19 cellular contexts compared by ENCODE assay signal in genomic region chr6:104613416-104614001, GRCh38.
DNase-seq lines count a peak whose midpoint lies in the region; ATAC-seq, FAIRE-seq and TF ChIP-seq lines count a peak whose summit lies in the region.
"Had no signal": no experiment of that assay in that cellular context is flagged by ENCODE, and none has a peak within 500 bp of the region (broad histone marks: within the 10 kb centered on the region; RNA-seq: fewer than 3 reads in every experiment).

No MANE protein-coding gene starts in this region.

- H3K9ac ChIP-seq in astrocyte (ENCODE audit: low read length) (no peak overlapping the region), keratinocyte (ENCODE audit: control insufficient read depth, extremely low read depth, insufficient read depth, low read length) (no peak overlapping the region), smooth muscle cell (ENCODE audit: low read depth) (no peak overlapping the region)

- TF ChIP-seq CTCF in astrocyte (IDR thresholded peaks at IDR 0.05; ENCODE audit: insufficient read depth, low read depth, low read length) (no peak), keratinocyte (optimal IDR thresholded peaks at IDR 0.05 in 1 of 3, IDR thresholded peaks at IDR 0.05 in 1 of 3, conservative IDR thresholded peaks at IDR 0.05 in 1 of 3; ENCODE audit: extremely low read depth in 1 of 3, insufficient read depth in 2 of 3, low read length in 3 of 3) (no peak), smooth muscle cell (IDR thresholded peaks at IDR 0.05; ENCODE audit: borderline replicate concordance, insufficient read depth, poor library complexity, severe bottlenecking) (no peak)

- H3K9me1 ChIP-seq in keratinocyte (ENCODE audit: control insufficient read depth, extremely low read depth, insufficient read depth, low read length), result no peaks in the 10 kb centered on the region

- H3K27me3 Mint-ChIP-seq in astrocyte (ENCODE audit: low read depth, unreplicated experiment), result peaks cover 3% of the 10 kb centered on the region
- H3K27me3 Mint-ChIP-seq: activated CD4-positive, alpha-beta T cell treated with anti-CD3 and anti-CD28 coated beads, Interleukin-2, amount 10 ng/mL, durations not matched to agents 7 days and 5 days had no signal

- H3K36me3 ChIP-seq in astrocyte (ENCODE audit: insufficient read depth, low read length) (no peaks in the 10 kb centered on the region), keratinocyte (ENCODE audit: control insufficient read depth in 2 of 2, extremely low read depth in 1 of 2, insufficient read depth in 2 of 2, low read length in 2 of 2) (no peaks in the 10 kb centered on the region), smooth muscle cell (ENCODE audit: low read depth) (no peaks in the 10 kb centered on the region)
- H3K36me3 ChIP-seq: right atrium auricular region had no signal

- H2AFZ ChIP-seq in astrocyte (ENCODE audit: low read depth, low read length) (peak overlapping the region; percentile 21), keratinocyte (ENCODE audit: control insufficient read depth, low read length) (peak overlapping the region; percentile 64), smooth muscle cell (ENCODE audit: low read depth) (peak overlapping the region; percentile 14)

- H3K27me3 ChIP-seq in astrocyte (ENCODE audit: insufficient read depth, low read length), result no peaks in the 10 kb centered on the region
- no peaks in the 10 kb centered on the region for H3K27me3 ChIP-seq in keratinocyte (ENCODE audit: control insufficient read depth, extremely low read depth, insufficient read depth, low read length)
- H3K27me3 ChIP-seq in smooth muscle cell (ENCODE audit: low read depth), result no peaks in the 10 kb centered on the region
- H3K27me3 ChIP-seq: right atrium auricular region had no signal

- H3K27ac Mint-ChIP-seq in astrocyte (ENCODE audit: unreplicated experiment), result peak overlapping the region; percentile 67
- H3K27ac Mint-ChIP-seq: activated CD4-positive, alpha-beta T cell treated with anti-CD3 and anti-CD28 coated beads, Interleukin-2, amount 10 ng/mL, durations not matched to agents 7 days and 5 days; activated naive CD4-positive, alpha-beta T cell treated with anti-CD3 and anti-CD28 coated beads, Interleukin-2, amount 50 U/mL, for 24 hours; HFFc6 had no signal

- peak overlapping the region; percentile 60 for H3K4me2 ChIP-seq in astrocyte (ENCODE audit: low read length)
- peak overlapping the region; percentile 72 for H3K4me2 ChIP-seq in keratinocyte (ENCODE audit: control insufficient read depth, extremely low read depth, insufficient read depth, low read depth, low read length)
- peak overlapping the region; percentile 51 for H3K4me2 ChIP-seq in smooth muscle cell

- peaks cover 1% of the 10 kb centered on the region for H3K9me3 Mint-ChIP-seq in astrocyte (ENCODE audit: unreplicated experiment)
- H3K9me3 Mint-ChIP-seq: activated CD4-positive, alpha-beta T cell treated with anti-CD3 and anti-CD28 coated beads, Interleukin-2, amount 10 ng/mL, durations not matched to agents 7 days and 5 days; activated naive CD4-positive, alpha-beta T cell treated with anti-CD3 and anti-CD28 coated beads, Interleukin-2, amount 50 U/mL, for 24 hours; HFFc6 had no signal

- DNase-seq in astrocyte (ENCODE audit: low read depth), result peak; percentile 32
- no peak for DNase-seq in keratinocyte (ENCODE audit: low read depth, low spot score)
- DNase-seq in smooth muscle cell (lab: John Stamatoyannopoulos, UW; ENCODE audit: unreplicated experiment), result no peak
- DNase-seq in NCI-H1048 (lab: John Stamatoyannopoulos, UW), result no peak
- no peak for DNase-seq in stimulated activated CD8-positive, alpha-beta memory T cell treated with anti-CD3 and anti-CD28 coated beads, Interleukin-4, amount 100 ng/mL, for 48 hours
- DNase-seq: activated CD4-positive, alpha-beta T cell treated with anti-CD3 and anti-CD28 coated beads, Interleukin-2, amount 10 ng/mL, durations not matched to agents 7 days and 5 days; activated T-cell treated with anti-CD3 and anti-CD28 coated beads for 4 hours; caudate nucleus; foreskin fibroblast; HFFc6; NCI-H2227 treated with DMSO at 0.1 percent for 48 hours had no signal

- peaks cover 6% of the 10 kb centered on the region for H3F3A ChIP-seq in smooth muscle cell (ENCODE audit: low read depth)

- ATAC-seq in GM19351 (IDR thresholded peaks at IDR 0.05; ENCODE audit: unreplicated experiment), result peak; percentile 39
- no peak for ATAC-seq in GM18867 (IDR thresholded peaks at IDR 0.05; ENCODE audit: unreplicated experiment)
- ATAC-seq: K562 had no signal

- H4K20me1 ChIP-seq in astrocyte (ENCODE audit: insufficient read depth, low read length) (no peaks in the 10 kb centered on the region), keratinocyte (ENCODE audit: control insufficient read depth, extremely low read depth, insufficient read depth, low read length) (no peaks in the 10 kb centered on the region), smooth muscle cell (ENCODE audit: low read depth) (no peaks in the 10 kb centered on the region)

- H3K9me3 ChIP-seq in astrocyte (ENCODE audit: insufficient read depth, low read depth, low read length), result no peaks in the 10 kb centered on the region
- no peaks in the 10 kb centered on the region for H3K9me3 ChIP-seq in keratinocyte (ENCODE audit: control insufficient read depth, low read depth, low read length)
- no peaks in the 10 kb centered on the region for H3K9me3 ChIP-seq in smooth muscle cell (replicated peaks; ENCODE audit: low read depth)
- H3K9me3 ChIP-seq: right atrium auricular region had no signal

- H3K27ac ChIP-seq in astrocyte (ENCODE audit: low read depth, low read length) (no peak overlapping the region), keratinocyte (ENCODE audit: control insufficient read depth, insufficient read depth, low read length) (no peak overlapping the region), smooth muscle cell (ENCODE audit: low read depth) (peak overlapping the region; percentile 27)
- H3K27ac ChIP-seq: right atrium auricular region had no signal

- no peak overlapping the region for H3K4me3 Mint-ChIP-seq in astrocyte (ENCODE audit: unreplicated experiment)
- H3K4me3 Mint-ChIP-seq: activated CD4-positive, alpha-beta T cell treated with anti-CD3 and anti-CD28 coated beads, Interleukin-2, amount 10 ng/mL, durations not matched to agents 7 days and 5 days; activated naive CD4-positive, alpha-beta T cell treated with anti-CD3 and anti-CD28 coated beads, Interleukin-2, amount 50 U/mL, for 24 hours; HFFc6 had no signal

- no peaks in the 10 kb centered on the region for H3K36me3 Mint-ChIP-seq in astrocyte (ENCODE audit: low read depth, unreplicated experiment)
- H3K36me3 Mint-ChIP-seq: activated naive CD4-positive, alpha-beta T cell treated with anti-CD3 and anti-CD28 coated beads, Interleukin-2, amount 50 U/mL, for 24 hours had no signal

- no peaks in the 10 kb centered on the region for H3K79me2 ChIP-seq in astrocyte (ENCODE audit: insufficient read depth, low read length)
- H3K79me2 ChIP-seq in keratinocyte (ENCODE audit: control insufficient read depth, insufficient read depth, low read length), result no peaks in the 10 kb centered on the region
- H3K79me2 ChIP-seq in smooth muscle cell (ENCODE audit: low read depth), result no peaks in the 10 kb centered on the region

- FAIRE-seq in astrocyte (lab: Jason Lieb, UNC) (peak; percentile 50), keratinocyte (lab: Jason Lieb, UNC) (peak; percentile 13)
- FAIRE-seq: endometrium, GM12891, K562 had no signal

- dilution Hi-C loops in keratinocyte (cut with MboI; ENCODE audit: extremely low pct_ligation_motif_present, low sequenced_read_pairs), result no loop called here

- peaks cover 14% of the 10 kb centered on the region for H3K4me1 Mint-ChIP-seq in astrocyte (ENCODE audit: low read depth, unreplicated experiment)
- H3K4me1 Mint-ChIP-seq: activated CD4-positive, alpha-beta T cell treated with anti-CD3 and anti-CD28 coated beads, Interleukin-2, amount 10 ng/mL, durations not matched to agents 7 days and 5 days; activated naive CD4-positive, alpha-beta T cell treated with anti-CD3 and anti-CD28 coated beads, Interleukin-2, amount 50 U/mL, for 24 hours had no signal

- 15% methylated on average over 4 of the region's 4 CpGs for WGBS in smooth muscle cell (ENCODE audit: low lambda C conversion rate)

- H3K4me3 ChIP-seq in astrocyte (ENCODE audit: insufficient read depth, low read depth, low read length) (no peak overlapping the region), keratinocyte (ENCODE audit: control insufficient read depth in 2 of 3, extremely low read depth in 1 of 3, insufficient read depth in 2 of 3, low read depth in 1 of 3, low read length in 3 of 3) (no peak overlapping the region), smooth muscle cell (peak overlapping the region; percentile 27)
- H3K4me3 ChIP-seq: K562, lung, right atrium auricular region had no signal

- H3K4me1 ChIP-seq in astrocyte (ENCODE audit: insufficient read depth, low read length), result peaks cover 7% of the 10 kb centered on the region
- H3K4me1 ChIP-seq in keratinocyte (ENCODE audit: control insufficient read depth, extremely low read depth, insufficient read depth, low read length), result peaks cover 13% of the 10 kb centered on the region
- H3K4me1 ChIP-seq in smooth muscle cell (ENCODE audit: low read depth), result peaks cover 8% of the 10 kb centered on the region
- H3K4me1 ChIP-seq: right atrium auricular region had no signal

Comparison
In these comparisons a context has a peak if more than half of its experiments do, and no peak if none do; other contexts are left out.
1. H2AFZ ChIP-seq: peak in every context shown above with its lines; median percentile 64 in keratinocyte; 21 in astrocyte; 14 in smooth muscle cell.